ENCODE assay signal across 1 cellular context in genomic region chr11:76443254-76443935, GRCh38.
TF ChIP-seq lines count a peak whose summit lies in the region.

No MANE protein-coding gene starts in this region.

TF ChIP-seq in H1, 55 proteins besides CTCF, POLR2A, EP300 and RAD21 (continued from another document):
- TF ChIP-seq KDM5A (IDR thresholded peaks at IDR 0.05; ENCODE audit: low read length): no peak
- no peak for TF ChIP-seq BACH1 (IDR thresholded peaks at IDR 0.05; ENCODE audit: low read length)
- TF ChIP-seq CREB1 (IDR thresholded peaks at IDR 0.05): no peak
- no peak for TF ChIP-seq YY1 (IDR thresholded peaks at IDR 0.05; ENCODE audit: low read depth, low read length)
- no peak for TF ChIP-seq NRF1 (IDR thresholded peaks at IDR 0.05; ENCODE audit: low read depth, low read length)
